Comparison of ENCODE assay signal across 17 cellular contexts in the genomic region with DNA sequence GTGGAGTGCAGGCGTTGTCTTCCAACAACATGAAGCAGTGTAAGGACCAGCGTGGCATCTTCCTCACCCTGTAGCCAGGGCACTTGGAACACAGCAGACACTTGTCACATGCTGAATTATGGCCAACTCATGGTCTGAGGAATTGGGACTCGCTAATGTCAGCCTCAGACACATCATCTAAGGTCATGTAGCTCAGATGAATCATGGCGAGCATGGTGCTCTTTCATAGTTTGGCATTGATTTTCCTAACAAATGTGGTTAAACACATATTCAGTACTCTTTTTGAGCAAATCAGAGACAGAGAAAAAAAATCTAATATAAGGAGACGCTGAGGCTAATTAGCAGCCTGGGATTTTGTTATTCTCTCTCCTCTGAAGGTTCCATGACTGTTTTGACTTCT.
DNase-seq lines count a peak whose midpoint lies in the region; ATAC-seq lines count a peak whose summit lies in the region.
"Had no signal": no experiment of that assay in that cellular context is flagged by ENCODE, and none has a peak within 500 bp of the region (broad histone marks: within the 10 kb centered on the region; RNA-seq: fewer than 3 reads in every experiment).

No MANE protein-coding gene starts in this region.

- DNase-seq in AG08396 (ENCODE audit: low spot score), result peak; percentile 63
- DNase-seq in GM04503 (ENCODE audit: low read depth), result peak; percentile 10
- DNase-seq in M059J (ENCODE audit: low read depth), result peak; percentile 54
- peak; percentile 19 for DNase-seq in hepatic stellate cell (ENCODE audit: low spot score)
- no peak for DNase-seq in left lobe of liver (ENCODE audit: low spot score)
- no peak for DNase-seq in 8988T
- no peak for DNase-seq in stimulated activated CD4-positive, alpha-beta T cell treated with anti-CD3 and anti-CD28 coated beads, Interleukin-12 subunit alpha, Interleukin-12 subunit beta, amount 100 ng/mL, for 4 hours
- DNase-seq: CD8-positive, alpha-beta memory T cell; DMS79 treated with DMSO at 0.1 percent for 48 hours; GF-D8; H7; Karpas-422; NCI-H1417; NCI-H1930; NCI-H446 treated with DMSO at 0.1 percent for 48 hours; NK-92 treated with Interleukin-12 subunit alpha and Interleukin-12 subunit beta, amount 100 ng/mL, for 24 hours; SIG-M5 had no signal

- ATAC-seq in left lobe of liver, result no peak

Comparison
In these comparisons a context has a peak if more than half of its experiments do, and no peak if none do; other contexts are left out.
1. DNase-seq: peak in AG08396 (single experiment), GM04503 (single experiment), M059J (single experiment) and hepatic stellate cell (single experiment); none in left lobe of liver (single experiment), 8988T (single experiment) and stimulated activated CD4-positive, alpha-beta T cell treated with anti-CD3 and anti-CD28 coated beads, Interleukin-12 subunit alpha, Interleukin-12 subunit beta, amount 100 ng/mL, for 4 hours (single experiment).